ENCODE assay signal across 24 cellular contexts in genomic region chr14:88835661-88836060, GRCh38. TPM values are rescaled to one million over a fixed set of nuclear protein-coding genes. Genes with fewer than 3 reads are reported as not detected.
DNase-seq lines count a peak whose midpoint lies in the region; ATAC-seq, FAIRE-seq and TF ChIP-seq lines count a peak whose summit lies in the region.
"Had no signal": no experiment of that assay in that cellular context is flagged by ENCODE, and none has a peak within 500 bp of the region (broad histone marks: within the 10 kb centered on the region; RNA-seq: fewer than 3 reads in every experiment).

No MANE protein-coding gene starts in this region.

- CTCF ChIA-PET in A549 (lab: Yijun Ruan, JAX), result no interaction called here

- H3K27ac ChIP-seq in A549, result no peak overlapping the region

- H3K9me3 Mint-ChIP-seq in mesothelial cell of epicardium, result no peaks in the 10 kb centered on the region
- H3K9me3 Mint-ChIP-seq: central memory CD8-positive, alpha-beta T cell had no signal

- no peak for DNase-seq in A549 (ENCODE audit: low read depth in 1 of 2, low spot score in 1 of 2)
- peak; percentile 16 for DNase-seq in NCI-H69 (lab: John Stamatoyannopoulos, UW)
- peak; percentile 56 for DNase-seq in choroid plexus epithelial cell (ENCODE audit: low read depth)
- DNase-seq in mesothelial cell of epicardium (ENCODE audit: low spot score in 2 of 2, unreplicated experiment in 2 of 2), result no peak
- no peak for DNase-seq in OCI-M1 (lab: John Stamatoyannopoulos, UW)
- no peak for DNase-seq in ureter (ENCODE audit: low spot score)
- DNase-seq: activated CD4-positive, alpha-beta T cell treated with anti-CD3 and anti-CD28 coated beads, Interleukin-2, amount 50 U/mL, for 48 hours; activated CD4-positive, CD25-positive, alpha-beta regulatory T cell; activated gamma-delta T cell; DMS79; erythroblast; NCI-H526 treated with DMSO at 0.1 percent for 48 hours; stimulated activated CD4-positive, alpha-beta T cell treated with anti-CD3 and anti-CD28 coated beads, Interleukin-12 subunit alpha, Interleukin-12 subunit beta, amount 100 ng/mL, for 4 hours; stimulated activated CD4-positive, alpha-beta T cell treated with anti-CD3 and anti-CD28 coated beads, Interleukin-4, amount 100 ng/mL, for 4 hours; stimulated activated naive CD8-positive, alpha-beta T cell treated with anti-CD3 and anti-CD28 coated beads, Interleukin-15, Interleukin-2, amounts not matched to agents 100 U/mL and 50 U/mL, for 24 hours; T1000; trophoblast cell had no signal

- H3K9me3 ChIP-seq in A549, result no peaks in the 10 kb centered on the region

- H3K4me1 ChIP-seq in A549, result peaks cover 26% of the 10 kb centered on the region

- peaks cover 38% of the 10 kb centered on the region for H3K4me1 Mint-ChIP-seq in mesothelial cell of epicardium
- H3K4me1 Mint-ChIP-seq: B cell; central memory CD8-positive, alpha-beta T cell had no signal

- H3K36me3 Mint-ChIP-seq in mesothelial cell of epicardium, result peaks cover 14% of the 10 kb centered on the region

- H3K4me2 ChIP-seq in A549, result peak overlapping the region; percentile 26; the same call in 2 of the 3 replicates

- no peak overlapping the region for H3K4me3 Mint-ChIP-seq in mesothelial cell of epicardium
- H3K4me3 Mint-ChIP-seq: B cell; central memory CD8-positive, alpha-beta T cell had no signal

- TF ChIP-seq RAD21 in A549 (conservative IDR thresholded peaks at IDR 0.05 in 1 of 2, IDR thresholded peaks at IDR 0.05 in 1 of 2), result no peak

- FAIRE-seq in A549 (lab: Jason Lieb, UNC), result no peak
- FAIRE-seq: GM12892, HepG2 had no signal

- H3K27ac Mint-ChIP-seq in mesothelial cell of epicardium, result peak overlapping the region; percentile 71
- H3K27ac Mint-ChIP-seq: B cell had no signal

- no peak for TF ChIP-seq CTCF in A549 (IDR thresholded peaks at IDR 0.05)
- no peak for TF ChIP-seq CTCF in choroid plexus epithelial cell (conservative IDR thresholded peaks at IDR 0.05; ENCODE audit: low read depth, low read length)
- no peak for TF ChIP-seq CTCF in mesothelial cell of epicardium (IDR thresholded peaks at IDR 0.05; ENCODE audit: unreplicated experiment)

- POLR2A ChIA-PET in A549 (lab: Yijun Ruan, JAX), result interaction anchor here (0.8 kb wide), 1 partner anchor 11 kb away, joined by 6 read pairs; the partner anchor contains the start of gene TTC8

- ATAC-seq in A549 (no peak), HG02763 (IDR thresholded peaks at IDR 0.05; ENCODE audit: unreplicated experiment) (no peak), HG02981 (IDR thresholded peaks at IDR 0.05; ENCODE audit: unreplicated experiment) (no peak)
- ATAC-seq: HepG2; stimulated activated naive CD8-positive, alpha-beta T cell treated with anti-CD3 and anti-CD28 coated beads, Interleukin-15, Interleukin-2, amounts not matched to agents 100 U/mL and 50 U/mL, for 24 hours had no signal

- no peaks in the 10 kb centered on the region for H3K27me3 Mint-ChIP-seq in mesothelial cell of epicardium (ENCODE audit: low read depth)

- H3K4me3 ChIP-seq in A549 (no peak overlapping the region), choroid plexus epithelial cell (ENCODE audit: low read depth, low read length) (no peak overlapping the region)

- no peak for TF ChIP-seq EP300 in A549 (IDR thresholded peaks at IDR 0.05)

- TF ChIP-seq POLR2A in A549 (IDR thresholded peaks at IDR 0.05; ENCODE audit: low read length), result no peak

TF ChIP-seq in A549, 52 proteins besides CTCF, POLR2A, EP300 and RAD21:
- no peak for TF ChIP-seq NPAS2 (CRISPR knock-in tag; IDR thresholded peaks at IDR 0.05; ENCODE audit: borderline replicate concordance)
- no peak for TF ChIP-seq BHLHE40 (IDR thresholded peaks at IDR 0.05; ENCODE audit: low read depth, low read length)
- no peak for TF ChIP-seq PHF8 (IDR thresholded peaks at IDR 0.05; ENCODE audit: borderline replicate concordance, low read depth)
- no peak for TF ChIP-seq POLR2AphosphoS2 (conservative IDR thresholded peaks at IDR 0.05; ENCODE audit: low read length)
- no peak for TF ChIP-seq ZNF302 (CRISPR knock-in tag; IDR thresholded peaks at IDR 0.05)
- TF ChIP-seq CHD4 (IDR thresholded peaks at IDR 0.05; ENCODE audit: borderline replicate concordance), result no peak
- TF ChIP-seq ATOH8 (CRISPR knock-in tag; IDR thresholded peaks at IDR 0.05; ENCODE audit: low read depth), result no peak
- TF ChIP-seq CBX8 (IDR thresholded peaks at IDR 0.05), result no peak
- TF ChIP-seq HOXB13 (CRISPR knock-in tag; IDR thresholded peaks at IDR 0.05; ENCODE audit: low read depth), result no peak
- TF ChIP-seq MAX (IDR thresholded peaks at IDR 0.05), result no peak
- TF ChIP-seq CEBPB (IDR thresholded peaks at IDR 0.05), result no peak
- no peak for TF ChIP-seq TFCP2L1 (CRISPR knock-in tag; IDR thresholded peaks at IDR 0.05)
- TF ChIP-seq, protein P1, sequence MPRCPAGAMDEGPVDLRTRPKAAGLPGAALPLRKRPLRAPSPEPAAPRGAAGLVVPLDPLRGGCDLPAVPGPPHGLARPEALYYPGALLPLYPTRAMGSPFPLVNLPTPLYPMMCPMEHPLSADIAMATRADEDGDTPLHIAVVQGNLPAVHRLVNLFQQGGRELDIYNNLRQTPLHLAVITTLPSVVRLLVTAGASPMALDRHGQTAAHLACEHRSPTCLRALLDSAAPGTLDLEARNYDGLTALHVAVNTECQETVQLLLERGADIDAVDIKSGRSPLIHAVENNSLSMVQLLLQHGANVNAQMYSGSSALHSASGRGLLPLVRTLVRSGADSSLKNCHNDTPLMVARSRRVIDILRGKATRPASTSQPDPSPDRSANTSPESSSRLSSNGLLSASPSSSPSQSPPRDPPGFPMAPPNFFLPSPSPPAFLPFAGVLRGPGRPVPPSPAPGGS (IDR thresholded peaks at IDR 0.05), result no peak
- no peak for TF ChIP-seq JUN (IDR thresholded peaks at IDR 0.05)

RNA-seq across cellular contexts. Expression of gene TTC8, which starts 11.2 kb away (rescaled TPM):
- polyA plus RNA-seq in A549 (2011; rRNA removed) (55.1 and 56.8 TPM in 2 replicates), A549 (2017; fragmentation: RNase III; extraction: RNeasy Plus Mini Kit Qiagen cat#74134 plus additional on column Dnase treatment) (34.4 to 43.3 TPM (median 36.6 TPM) in 3 replicates)
- polyA plus RNA-seq in A549 (2012; cell fraction: cytosol; rRNA removed), result 38.4 and 39.9 TPM in 2 replicates
- polyA plus RNA-seq in A549 (2012; cell fraction: nucleus; rRNA removed), result 19.3 and 35.0 TPM in 2 replicates
- polyA minus RNA-seq in A549 (2011; rRNA and poly(A)+ RNA removed), result 32.9 and 47.9 TPM in 2 replicates
- total RNA-seq in mesothelial cell of epicardium (28.6 to 32.6 TPM (median 29.0 TPM) in 3 replicates), ureter (44.7 TPM)

RNA-seq across cellular contexts. Expression of gene EML5, which starts 42.9 kb away (rescaled TPM):
- polyA plus RNA-seq in A549 (2011; rRNA removed) (0.40 and 0.62 TPM in 2 replicates), A549 (2017; fragmentation: RNase III; extraction: RNeasy Plus Mini Kit Qiagen cat#74134 plus additional on column Dnase treatment) (0.44 to 0.86 TPM (median 0.54 TPM) in 3 replicates)
- polyA plus RNA-seq in A549 (2012; cell fraction: cytosol; rRNA removed), result 0.04 and 0.14 TPM in 2 replicates
- polyA plus RNA-seq in A549 (2012; cell fraction: nucleus; rRNA removed), result 0.05 and 0.34 TPM in 2 replicates
- 0.83 and 0.88 TPM in 2 replicates for polyA minus RNA-seq in A549 (2011; rRNA and poly(A)+ RNA removed)
- total RNA-seq in mesothelial cell of epicardium (1.6 to 2.6 TPM (median 2.0 TPM) in 3 replicates), ureter (2.0 TPM)
- total RNA-seq: glomerular endothelial cell had no signal
- polyA plus RNA-seq: HepG2 had no signal

Comparison
In these comparisons a context has a peak if more than half of its experiments do, and no peak if none do; other contexts are left out.
1. DNase-seq: peak in NCI-H69 (single experiment) and choroid plexus epithelial cell (single experiment); none in A549 (0 of 2), mesothelial cell of epicardium (0 of 2), OCI-M1 (single experiment) and ureter (single experiment).